Comparison of ENCODE assay signal across 24 cellular contexts in genomic region chr16:15586716-15587115, GRCh38. TPM values are rescaled to one million over a fixed set of nuclear protein-coding genes. Genes with fewer than 3 reads are reported as not detected.
DNase-seq lines count a peak whose midpoint lies in the region; ATAC-seq, FAIRE-seq and TF ChIP-seq lines count a peak whose summit lies in the region.
"Had no signal": no experiment of that assay in that cellular context is flagged by ENCODE, and none has a peak within 500 bp of the region (broad histone marks: within the 10 kb centered on the region; RNA-seq: fewer than 3 reads in every experiment).

No MANE protein-coding gene starts in this region.

- DNase-seq in HepG2 (ENCODE audit: low spot score) (no peak), right lobe of liver (no peak), T-cell (no peak), ovary (no peak), HCEC 1CT (no peak)
- DNase-seq in naive thymus-derived CD8-positive, alpha-beta T cell: no peak
- DNase-seq in stimulated activated naive B cell treated with anti-CD40 and anti-IgM and Interleukin-4, amounts not matched to agents 10 μg/mL and 1 μg/mL and 100 μg/mL, for 72 hours: no peak
- DNase-seq: DND-41, H9, NCI-H1048, NCI-H1417, NCI-H1694, NCI-H2029 treated with DMSO at 0.1 percent for 48 hours, NCI-H446 treated with DMSO at 0.1 percent for 48 hours, NCI-H526, SHP77 had no signal

- no peak for TF ChIP-seq EP300 in HepG2 (IDR thresholded peaks at IDR 0.05; ENCODE audit: low read depth in 2 of 2, low read length in 2 of 2)
- TF ChIP-seq EP300 in HepG2 (CRISPR knock-in tag; IDR thresholded peaks at IDR 0.05; ENCODE audit: borderline replicate concordance): no peak
- TF ChIP-seq EP300 in ovary (IDR thresholded peaks at IDR 0.05): no peak

- H3K27me3 Mint-ChIP-seq in T-cell: no peaks in the 10 kb centered on the region
- H3K27me3 Mint-ChIP-seq in naive thymus-derived CD8-positive, alpha-beta T cell: no peaks in the 10 kb centered on the region
- no peaks in the 10 kb centered on the region for H3K27me3 Mint-ChIP-seq in stimulated activated naive B cell treated with anti-CD40 and anti-IgM and Interleukin-4, amounts not matched to agents 10 μg/mL and 1 μg/mL and 100 μg/mL, for 72 hours
- H3K27me3 Mint-ChIP-seq: IgD-negative memory B cell had no signal

- POLR2A ChIA-PET in HepG2 (lab: Yijun Ruan, JAX) (interaction anchor here (6.6 to 9.0 kb wide), 2 partner anchors 10 to 56 kb away, joined by 51 to 111 read pairs; partner anchors contain the start of gene MARF1), T-cell (lab: Charles Lee) (interaction anchor here in 1 of 2 donors (0.7 kb wide), 1 partner anchor 16 kb away, joined by 3 read pairs; no protein-coding TSS in a partner anchor)
- POLR2A ChIA-PET in naive thymus-derived CD8-positive, alpha-beta T cell (lab: Charles Lee): interaction anchor here (1.5 kb wide), 1 partner anchor 36 kb away, joined by 4 read pairs; no protein-coding TSS in a partner anchor

- H3K27ac Mint-ChIP-seq in T-cell: peak overlapping the region; percentile 52 to 64
- H3K27ac Mint-ChIP-seq in naive thymus-derived CD8-positive, alpha-beta T cell: peak overlapping the region in 7 of 10 donors; percentile 20 to 98 (median 72)
- H3K27ac Mint-ChIP-seq in stimulated activated naive B cell treated with anti-CD40 and anti-IgM and Interleukin-4, amounts not matched to agents 10 μg/mL and 1 μg/mL and 100 μg/mL, for 72 hours: peak overlapping the region; percentile 48
- H3K27ac Mint-ChIP-seq: GM23338 had no signal

- CTCF ChIA-PET in HepG2 (lab: Yijun Ruan, JAX; ENCODE audit: low intra/inter-chr PET ratio, low total read pairs): no interaction called here
- CTCF ChIA-PET in T-cell (lab: Charles Lee): no interaction called here

- no peak overlapping the region for H2AFZ ChIP-seq in HepG2 (ENCODE audit: low read length)
- H2AFZ ChIP-seq: GM23338 had no signal

- peaks cover 12 to 36% (median 35%) of the 10 kb centered on the region in 3 donors for H3K4me1 Mint-ChIP-seq in T-cell
- H3K4me1 Mint-ChIP-seq in naive thymus-derived CD8-positive, alpha-beta T cell: peaks cover 5 to 39% (median 21%) of the 10 kb centered on the region in 4 donors
- peaks cover 14 to 33% of the 10 kb centered on the region in 2 donors for H3K4me1 Mint-ChIP-seq in stimulated activated naive B cell treated with anti-CD40 and anti-IgM and Interleukin-4, amounts not matched to agents 10 μg/mL and 1 μg/mL and 100 μg/mL, for 72 hours
- H3K4me1 Mint-ChIP-seq: GM23338, H9 had no signal

- H3K27ac ChIP-seq in HepG2 (ENCODE audit: extremely low read length, insufficient read depth, low read length) (no peak overlapping the region), right lobe of liver (no peak overlapping the region), ovary (no peak overlapping the region)
- H3K27ac ChIP-seq: C4-2B, KMS-11, RWPE1 had no signal

- no peaks in the 10 kb centered on the region for H3K27me3 ChIP-seq in HepG2 (ENCODE audit: control insufficient read depth in 1 of 2, insufficient read depth in 2 of 2, low read length in 2 of 2)
- no peaks in the 10 kb centered on the region for H3K27me3 ChIP-seq in right lobe of liver
- H3K27me3 ChIP-seq in ovary: no peaks in the 10 kb centered on the region

- no peak overlapping the region for H3K9ac ChIP-seq in HepG2 (ENCODE audit: insufficient read depth, low read depth, low read length)
- H3K9ac ChIP-seq: KMS-11 had no signal

- intact Hi-C loops in HepG2 (cut with micrococcal nuclease; ENCODE audit: unreplicated experiment): no loop called here
- intact Hi-C loops in right lobe of liver (cut with DNase I): no loop called here
- intact Hi-C loops in ovary (cut with DNase I): no loop called here

- H3K36me3 Mint-ChIP-seq in T-cell: peaks cover 42% of the 10 kb centered on the region
- peaks cover 6 to 21% (median 12%) of the 10 kb centered on the region in 3 donors for H3K36me3 Mint-ChIP-seq in naive thymus-derived CD8-positive, alpha-beta T cell
- peaks cover 46 to 65% of the 10 kb centered on the region in 2 donors for H3K36me3 Mint-ChIP-seq in stimulated activated naive B cell treated with anti-CD40 and anti-IgM and Interleukin-4, amounts not matched to agents 10 μg/mL and 1 μg/mL and 100 μg/mL, for 72 hours

- H3K4me1 ChIP-seq in HepG2 (ENCODE audit: insufficient read depth, low read length): peaks cover 35% of the 10 kb centered on the region
- H3K4me1 ChIP-seq in right lobe of liver: peaks cover 0 to 4% (median 0%) of the 10 kb centered on the region in 4 donors
- no peaks in the 10 kb centered on the region for H3K4me1 ChIP-seq in ovary (ENCODE audit: insufficient read depth)

- FAIRE-seq in HepG2 (lab: Jason Lieb, UNC): no peak
- FAIRE-seq: A204.1, GM18507 had no signal

- H3K4me3 Mint-ChIP-seq in T-cell: no peak overlapping the region
- no peak overlapping the region for H3K4me3 Mint-ChIP-seq in naive thymus-derived CD8-positive, alpha-beta T cell
- H3K4me3 Mint-ChIP-seq in stimulated activated naive B cell treated with anti-CD40 and anti-IgM and Interleukin-4, amounts not matched to agents 10 μg/mL and 1 μg/mL and 100 μg/mL, for 72 hours: no peak overlapping the region
- H3K4me3 Mint-ChIP-seq: GM23338, H9 had no signal

- no TSS peak for BruUV-seq in HepG2 (replicated peaks; lab: Mats Ljungman, UMichigan)

- peaks cover 0 to 12% (median 6%) of the 10 kb centered on the region in 3 donors for H3K9me3 Mint-ChIP-seq in T-cell
- peaks cover 0 to 17% (median 6%) of the 10 kb centered on the region in 9 donors for H3K9me3 Mint-ChIP-seq in naive thymus-derived CD8-positive, alpha-beta T cell
- H3K9me3 Mint-ChIP-seq in stimulated activated naive B cell treated with anti-CD40 and anti-IgM and Interleukin-4, amounts not matched to agents 10 μg/mL and 1 μg/mL and 100 μg/mL, for 72 hours: peaks cover 12 to 13% of the 10 kb centered on the region in 2 donors

- in situ Hi-C loops in HepG2 (cut with HindIII; ENCODE audit: extremely low pct_ligation_motif_present, low pct_unique_long_range_greater_than_20kb): no loop called here

- no peak overlapping the region for H3K4me2 ChIP-seq in HepG2 (ENCODE audit: low read depth, low read length)
- H3K4me2 ChIP-seq: GM23338, KMS-11 had no signal

- no peaks in the 10 kb centered on the region for H4K20me1 ChIP-seq in HepG2 (ENCODE audit: insufficient read depth, low read length)

- no peak for TF ChIP-seq RAD21 in HepG2 (CRISPR knock-in tag; IDR thresholded peaks at IDR 0.05)

- TF ChIP-seq POLR2A in HepG2 (IDR thresholded peaks at IDR 0.05; ENCODE audit: insufficient read depth in 1 of 2, low read depth in 2 of 2, low read length in 2 of 2) (no peak), right lobe of liver (IDR thresholded peaks at IDR 0.05) (no peak), ovary (IDR thresholded peaks at IDR 0.05) (no peak)

- 88% methylated on average over 12 of the region's 12 CpGs for whole genome bisulfite sequencing in HepG2 (ENCODE audit: low lambda C conversion rate)
- no CpG with 5 or more reads among the region's 12 CpGs for WGBS in right lobe of liver (ENCODE audit: insufficient coverage, low coverage, low lambda C conversion rate, missing lambda C conversion rate)
- 94 to 98% (median 97%) methylated on average over 12 of the region's 12 CpGs for WGBS in ovary, 3 donors

- no peaks in the 10 kb centered on the region for H3K36me3 ChIP-seq in HepG2 (replicated peaks in 1 of 2; ENCODE audit: control insufficient read depth in 1 of 2, insufficient read depth in 2 of 2, low read length in 2 of 2)
- peaks cover 0 to 3% (median 0%) of the 10 kb centered on the region in 4 donors for H3K36me3 ChIP-seq in right lobe of liver
- H3K36me3 ChIP-seq in ovary: no peaks in the 10 kb centered on the region

- peaks cover 8% of the 10 kb centered on the region for H3K9me3 ChIP-seq in HepG2 (ENCODE audit: low read length)
- no peaks in the 10 kb centered on the region for H3K9me3 ChIP-seq in right lobe of liver
- no peaks in the 10 kb centered on the region for H3K9me3 ChIP-seq in ovary

- no peak for TF ChIP-seq CTCF in HepG2 (CRISPR knock-in tag; IDR thresholded peaks at IDR 0.05)
- TF ChIP-seq CTCF in right lobe of liver (IDR thresholded peaks at IDR 0.05): no peak
- no peak for TF ChIP-seq CTCF in ovary (IDR thresholded peaks at IDR 0.05)

- no peaks in the 10 kb centered on the region for H3K79me2 ChIP-seq in HepG2 (ENCODE audit: insufficient read depth, low read length)

- H3K4me3 ChIP-seq in HepG2 (replicated peaks in 1 of 3; ENCODE audit: insufficient read depth in 1 of 3, low read depth in 2 of 3, low read length in 3 of 3) (no peak overlapping the region), right lobe of liver (no peak overlapping the region), ovary (no peak overlapping the region)
- H3K4me3 ChIP-seq: GM23338 had no signal

- no peak for ATAC-seq in HepG2
- no peak for ATAC-seq in right lobe of liver
- no peak for ATAC-seq in T-cell (replicated peaks in 1 of 4)
- ATAC-seq in naive thymus-derived CD8-positive, alpha-beta T cell: no peak
- no peak for ATAC-seq in stimulated activated naive B cell treated with anti-CD40 and anti-IgM and Interleukin-4, amounts not matched to agents 10 μg/mL and 1 μg/mL and 100 μg/mL, for 72 hours (replicated peaks)
- no peak for ATAC-seq in GM18909 (IDR thresholded peaks at IDR 0.05; ENCODE audit: poor library complexity, unreplicated experiment)
- ATAC-seq: GM23338 had no signal

RNA-seq across cellular contexts. Expression of gene MARF1, which starts 56.2 kb away (rescaled TPM):
- 8.7 and 12.6 TPM in 2 replicates for total RNA-seq in HepG2 (2016; rRNA removed; fragmentation: Illumina TruSeq; extraction: Trizol)
- total RNA-seq in HepG2 (2016; cell fraction: cytosol; rRNA removed; fragmentation: Illumina TruSeq; extraction: Trizol; ENCODE audit: low read depth): 4.7 and 4.9 TPM in 2 replicates
- 9.0 and 11.2 TPM in 2 replicates for total RNA-seq in HepG2 (2016; cell fraction: insoluble cytoplasmic fraction; rRNA removed; fragmentation: Illumina TruSeq; extraction: Trizol)
- total RNA-seq in HepG2 (2016; cell fraction: membrane; rRNA removed; fragmentation: Illumina TruSeq; extraction: Trizol): 5.9 and 7.4 TPM in 2 replicates
- total RNA-seq in HepG2 (2016; cell fraction: nucleus; rRNA removed; fragmentation: Illumina TruSeq; extraction: Trizol): 15.1 and 17.8 TPM in 2 replicates
- 19.3 and 20.7 TPM in 2 replicates for polyA plus RNA-seq in HepG2 (2011; rRNA removed)
- 8.5 and 11.8 TPM in 2 replicates for polyA plus RNA-seq in HepG2 (2011; cell fraction: cytosol; rRNA removed)
- 53.5 and 61.6 TPM in 2 replicates for polyA plus RNA-seq in HepG2 (2011; cell fraction: nucleus; rRNA removed)
- polyA plus RNA-seq in HepG2 (2012): 29.8 and 37.5 TPM in 2 replicates
- polyA plus RNA-seq in HepG2 (2016; cell fraction: cytosol; fragmentation: Illumina TruSeq; extraction: Trizol; ENCODE audit: low read depth): 0.89 and 1.4 TPM in 2 replicates
- polyA plus RNA-seq in HepG2 (2016; cell fraction: insoluble cytoplasmic fraction; fragmentation: Illumina TruSeq; extraction: Trizol; ENCODE audit: low read depth): 13.1 and 15.0 TPM in 2 replicates
- polyA plus RNA-seq in HepG2 (2016; cell fraction: membrane; fragmentation: Illumina TruSeq; extraction: Trizol; ENCODE audit: low read depth): 3.1 and 3.3 TPM in 2 replicates
- 23.8 and 27.5 TPM in 2 replicates for polyA plus RNA-seq in HepG2 (2016; cell fraction: nucleus; fragmentation: Illumina TruSeq; extraction: Trizol; ENCODE audit: insufficient read depth, low read depth)
- polyA minus RNA-seq in HepG2 (2011; rRNA and poly(A)+ RNA removed; ENCODE audit: low replicate concordance): 27.6 and 72.5 TPM in 2 replicates
- polyA minus RNA-seq in HepG2 (2011; cell fraction: cytosol; rRNA and poly(A)+ RNA removed): 18.2 and 19.5 TPM in 2 replicates
- polyA minus RNA-seq in HepG2 (2011; cell fraction: nucleus; rRNA and poly(A)+ RNA removed): 76.6 and 109 TPM in 2 replicates
- 10 to 100 TPM; 17.2 to 44.2 (median 31.2) TPM for total RNA-seq in right lobe of liver
- total RNA-seq in T-cell: 100 to 1,000 TPM; 151 to 180 (median 177) TPM
- 100 to 1,000 TPM; 228 to 256 TPM for total RNA-seq in naive thymus-derived CD8-positive, alpha-beta T cell
- polyA plus RNA-seq in naive thymus-derived CD8-positive, alpha-beta T cell: 10 to 100 TPM; 10.9 to 18.2 (median 15.2) TPM
- total RNA-seq in ovary: 10 to 100 TPM; 23.1 to 95.7 (median 85.7) TPM
- 10 to 100 TPM; 30.1 to 71.8 TPM for polyA plus RNA-seq in ovary
